ENCODE assay signal across 8 cellular contexts in genomic region chr15:41827290-41827879, GRCh38. TPM values are rescaled to one million over a fixed set of nuclear protein-coding genes. Genes with fewer than 3 reads are reported as not detected.
A peak's percentile ranks its signal among the peaks of the same experiment; 100 is the strongest.
DNase-seq lines count a peak whose midpoint lies in the region; ATAC-seq and TF ChIP-seq lines count a peak whose summit lies in the region.

No MANE protein-coding gene starts in this region.

- H4K20me1 ChIP-seq in neural progenitor cell (ENCODE audit: low read depth), result no peaks in the 10 kb centered on the region

- H2AFZ ChIP-seq in neural progenitor cell (replicated peaks), result peak overlapping the region; percentile 80

- H3K27ac Mint-ChIP-seq in neural progenitor cell, result no peak overlapping the region

- ATAC-seq in GM19452 (IDR thresholded peaks at IDR 0.05; ENCODE audit: unreplicated experiment), result no peak
- no peak for ATAC-seq in GM21737 (IDR thresholded peaks at IDR 0.05; ENCODE audit: unreplicated experiment)

- peak overlapping the region; percentile 99 for H3K4me2 ChIP-seq in neural progenitor cell

- DNase-seq in BJ (ENCODE audit: low read depth) (no peak), HEK293T (ENCODE audit: extremely low spot score) (peak; percentile 10), epithelial cell of esophagus (ENCODE audit: low read depth) (peak; percentile 42), neural progenitor cell (ENCODE audit: low spot score) (peak; percentile 56), NOMO-1 treated with DMSO at 0.1 percent for 48 hours (lab: John Stamatoyannopoulos, UW; ENCODE audit: unreplicated experiment) (no peak)

- POLR2A ChIA-PET in BJ (lab: Charles Lee), result no interaction called here
- POLR2A ChIA-PET in HEK293T (lab: Yijun Ruan, JAX), result interaction anchor here (0.7 kb wide), 1 partner anchor 10 kb away, joined by 3 read pairs; no protein-coding TSS in a partner anchor

- peaks cover 7% of the 10 kb centered on the region for H3K4me1 ChIP-seq in neural progenitor cell

- TF ChIP-seq CTCF in BJ (IDR thresholded peaks at IDR 0.05; ENCODE audit: insufficient read depth, low read depth, low read length) (no peak), VCaP (conservative IDR thresholded peaks at IDR 0.05) (no peak; the same call in 1 of the 2 replicates), epithelial cell of esophagus (IDR thresholded peaks at IDR 0.05; ENCODE audit: insufficient read depth, low read depth, low read length, missing control alignments) (no peak), neural progenitor cell (IDR thresholded peaks at IDR 0.05) (peak; percentile 19)

- no peak overlapping the region for H3K9ac ChIP-seq in neural progenitor cell

- H3K4me3 ChIP-seq in BJ (ENCODE audit: low read depth, low read length) (peak overlapping the region; percentile 70), epithelial cell of esophagus (ENCODE audit: low read length) (peak overlapping the region; percentile 32), neural progenitor cell (peak overlapping the region; percentile 79)

- peak overlapping the region; percentile 94 for H3K27ac ChIP-seq in VCaP
- no peak overlapping the region for H3K27ac ChIP-seq in neural progenitor cell

- H3F3A ChIP-seq in neural progenitor cell (ENCODE audit: low read depth), result peaks cover 6% of the 10 kb centered on the region

- peaks cover 9% of the 10 kb centered on the region for H3K36me3 Mint-ChIP-seq in neural progenitor cell

- CTCF ChIA-PET in BJ (lab: Yijun Ruan, JAX), result no interaction called here
- CTCF ChIA-PET in HEK293T (lab: Yijun Ruan, JAX), result interaction anchor here (1.0 kb wide), 1 partner anchor 80 kb away, joined by 3 read pairs; no protein-coding TSS in a partner anchor

- H3K4me1 Mint-ChIP-seq in neural progenitor cell, result peaks cover 19% of the 10 kb centered on the region

- H3K79me2 ChIP-seq in neural progenitor cell (ENCODE audit: low read depth), result peaks cover 8% of the 10 kb centered on the region

- H3K9me3 Mint-ChIP-seq in neural progenitor cell, result no peaks in the 10 kb centered on the region

- H3K4me3 Mint-ChIP-seq in neural progenitor cell, result peak overlapping the region; percentile 89

- peaks cover 9% of the 10 kb centered on the region for H3K27me3 Mint-ChIP-seq in neural progenitor cell (ENCODE audit: insufficient read depth, low read depth)

- peaks cover 23% of the 10 kb centered on the region for H3K36me3 ChIP-seq in BJ (ENCODE audit: control insufficient read depth, insufficient read depth, low read length)
- H3K36me3 ChIP-seq in neural progenitor cell, result no peaks in the 10 kb centered on the region

- no peaks in the 10 kb centered on the region for H3K9me3 ChIP-seq in neural progenitor cell (ENCODE audit: low read depth)

- H3K27me3 ChIP-seq in BJ (ENCODE audit: control insufficient read depth, insufficient read depth, low read length) (no peaks in the 10 kb centered on the region), neural progenitor cell (peaks cover 10% of the 10 kb centered on the region)

TF ChIP-seq in HEK293T, 16 proteins besides CTCF, POLR2A, EP300 and RAD21:
- no peak for TF ChIP-seq SUZ12 (IDR thresholded peaks at IDR 0.05)
- TF ChIP-seq LEF1 (IDR thresholded peaks at IDR 0.05; ENCODE audit: borderline replicate concordance), result no peak

RNA-seq across cellular contexts. Expression of gene JMJD7, which starts 0.5 kb away (rescaled TPM):
- 2.8 and 3.4 TPM in 2 replicates for polyA plus RNA-seq in BJ (2011; rRNA removed)
- 1.0 and 1.6 TPM in 2 replicates for polyA minus RNA-seq in BJ (2011; rRNA and poly(A)+ RNA removed)
- 13.4 and 18.3 TPM in 2 replicates for total RNA-seq in neural progenitor cell (ENCODE audit: low replicate concordance)

RNA-seq across cellular contexts. Expression of gene PLA2G4B, which starts 11.3 kb away (rescaled TPM):
- polyA plus RNA-seq in BJ (2011; rRNA removed), result 2.1 and 2.4 TPM in 2 replicates
- polyA minus RNA-seq in BJ (2011; rRNA and poly(A)+ RNA removed), result 0.21 and 0.43 TPM in 2 replicates
- total RNA-seq in neural progenitor cell (ENCODE audit: low replicate concordance), result 2.0 and 10.1 TPM in 2 replicates

RNA-seq across cellular contexts. Expression of gene MAPKBP1, which starts 53.1 kb away (rescaled TPM):
- 4.8 and 8.3 TPM in 2 replicates for polyA plus RNA-seq in BJ (2011; rRNA removed)
- polyA minus RNA-seq in BJ (2011; rRNA and poly(A)+ RNA removed), result 20.9 and 26.7 TPM in 2 replicates
- total RNA-seq in neural progenitor cell (ENCODE audit: low replicate concordance), result 10.1 and 18.4 TPM in 2 replicates

Comparison
In these comparisons a context has a peak if more than half of its experiments do, and no peak if none do; other contexts are left out.
1. DNase-seq: peak in HEK293T (single experiment), epithelial cell of esophagus (single experiment) and neural progenitor cell (single experiment); none in BJ (single experiment) and NOMO-1 treated with DMSO at 0.1 percent for 48 hours (single experiment).
2. Peak in every context shown above with its lines, with median percentiles within 50 percentile points of each other: H3K4me3 ChIP-seq.